ENCODE assay signal across 11 cellular contexts in genomic region chr7:85191383-85191782, GRCh38. TPM values are rescaled to one million over a fixed set of nuclear protein-coding genes. Genes with fewer than 3 reads are reported as not detected.
A peak's percentile ranks its signal among the peaks of the same experiment; 100 is the strongest.
DNase-seq lines count a peak whose midpoint lies in the region; ATAC-seq and TF ChIP-seq lines count a peak whose summit lies in the region.
"Had no signal": no experiment of that assay in that cellular context is flagged by ENCODE, and none has a peak within 500 bp of the region (broad histone marks: within the 10 kb centered on the region; RNA-seq: fewer than 3 reads in every experiment).

No MANE protein-coding gene starts in this region.

- DNase-seq in A673 (ENCODE audit: low spot score): peak; percentile 63
- peak; percentile 40 for DNase-seq in HCEC 1CT
- DNase-seq in SIG-M5 (lab: John Stamatoyannopoulos, UW): peak; percentile 0
- peak in 1 of 2 donors; percentile 21 for DNase-seq in foreskin keratinocyte
- DNase-seq in stimulated activated naive CD4-positive, alpha-beta T cell (lab: John Stamatoyannopoulos, UW): no peak
- DNase-seq in WERI-Rb-1: no peak
- DNase-seq: Calu3, cortex of kidney, nephron progenitor cell had no signal

- CTCF ChIA-PET in A673 (lab: Charles Lee): no interaction called here

- H3K4me1 ChIP-seq in A673 (ENCODE audit: insufficient read depth, low read length, poor library complexity, severe bottlenecking) (peaks cover 7% of the 10 kb centered on the region), foreskin keratinocyte (no peaks in the 10 kb centered on the region)

- H3K27ac ChIP-seq in A673 (ENCODE audit: low read depth, low read length, poor library complexity, severe bottlenecking): no peak overlapping the region
- no peak overlapping the region for H3K27ac ChIP-seq in foreskin keratinocyte
- no peak overlapping the region for H3K27ac ChIP-seq in WERI-Rb-1

- intact Hi-C loops in A673 (cut with micrococcal nuclease; ENCODE audit: unreplicated experiment): loop anchor here (1.0 kb wide), 1 partner anchor 150 kb away; no protein-coding TSS in a partner anchor

- BruUV-seq in A673 (replicated peaks; lab: Mats Ljungman, UMichigan): no TSS peak

- H3K4me3 ChIP-seq in A673 (ENCODE audit: low read depth, low read length, poor library complexity, severe bottlenecking) (no peak overlapping the region), WERI-Rb-1 (ENCODE audit: low read depth, low read length) (no peak overlapping the region)

- ATAC-seq in foreskin keratinocyte (peak; percentile 18), HG02840 (IDR thresholded peaks at IDR 0.05; ENCODE audit: low FRiP score, unreplicated experiment) (no peak), HG03469 (IDR thresholded peaks at IDR 0.05; ENCODE audit: unreplicated experiment) (no peak)

- H3K27me3 ChIP-seq in A673 (replicated peaks; ENCODE audit: insufficient read depth, low read depth, low read length, poor library complexity): no peaks in the 10 kb centered on the region
- no peaks in the 10 kb centered on the region for H3K27me3 ChIP-seq in foreskin keratinocyte
- H3K27me3 ChIP-seq in WERI-Rb-1 (ENCODE audit: insufficient read depth, low read depth, severe bottlenecking): no peaks in the 10 kb centered on the region

- POLR2A ChIA-PET in A673 (lab: Charles Lee; ENCODE audit: low non-redundant PET): no interaction called here

- TF ChIP-seq CTCF in A673 (conservative IDR thresholded peaks at IDR 0.05; ENCODE audit: low read depth, low read length): peak; percentile 60
- peak; percentile 72 for TF ChIP-seq CTCF in foreskin keratinocyte (conservative IDR thresholded peaks at IDR 0.05)
- TF ChIP-seq CTCF in WERI-Rb-1 (IDR thresholded peaks at IDR 0.05; ENCODE audit: low read depth, low read length): no peak

- H3K36me3 ChIP-seq in A673 (ENCODE audit: insufficient read depth, low read length, poor library complexity, severe bottlenecking) (no peaks in the 10 kb centered on the region), WERI-Rb-1 (no peaks in the 10 kb centered on the region)

- H3K9me3 ChIP-seq in A673 (ENCODE audit: low read depth, low read length, poor library complexity, severe bottlenecking): no peaks in the 10 kb centered on the region
- H3K9me3 ChIP-seq in WERI-Rb-1 (ENCODE audit: severe bottlenecking): no peaks in the 10 kb centered on the region

RNA-seq across cellular contexts. Expression of gene SEMA3D, which starts 4.5 kb away (rescaled TPM):
- total RNA-seq in A673 (2021) (23.3 and 32.0 TPM in 2 replicates), foreskin keratinocyte (8.3 and 10.6 TPM in 2 replicates)
- polyA plus RNA-seq in foreskin keratinocyte: 0.82 and 1.2 TPM in 2 replicates

Comparison
In these comparisons a context has a peak if more than half of its experiments do, and no peak if none do; other contexts are left out.
1. DNase-seq: peak in A673 (single experiment), HCEC 1CT (single experiment) and SIG-M5 (single experiment); none in stimulated activated naive CD4-positive, alpha-beta T cell (0 of 6) and WERI-Rb-1 (single experiment).